ENCODE assay signal across 28 cellular contexts in the genomic region with DNA sequence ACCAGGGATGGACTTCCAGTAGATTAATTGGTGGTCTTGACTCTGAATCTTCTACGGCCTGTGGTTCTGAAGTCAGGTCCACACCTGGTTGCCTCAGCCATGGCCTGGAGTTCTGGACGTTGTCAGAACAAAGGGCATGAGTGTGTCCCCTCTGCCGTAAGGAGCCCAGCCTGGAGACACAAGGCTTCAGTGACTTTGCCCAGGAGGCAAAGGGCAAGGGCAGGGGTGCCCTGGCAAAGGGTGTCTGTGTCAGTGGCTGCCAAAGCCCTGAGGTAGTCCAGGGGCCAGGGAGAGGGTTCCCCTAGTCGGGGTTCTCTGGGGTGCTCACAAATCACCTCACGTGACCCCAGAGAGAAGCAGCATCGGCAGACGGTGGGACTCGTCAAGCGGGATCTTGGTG.
"Had no signal": no experiment of that assay in that cellular context is flagged by ENCODE, and none has a peak within 500 bp of the region (broad histone marks: within the 10 kb centered on the region; RNA-seq: fewer than 3 reads in every experiment).

No MANE protein-coding gene starts in this region.

- ATAC-seq: activated naive CD4-positive, alpha-beta T cell treated with anti-CD3 and anti-CD28 coated beads, Interleukin-2, amount 50 U/mL, for 72 hours; activated naive CD8-positive, alpha-beta T cell treated with anti-CD3 and anti-CD28 coated beads, Interleukin-2, amount 50 U/mL, for 24 hours; activated T-cell treated with anti-CD3 and anti-CD28 coated beads, Interleukin-2, amount 50 U/mL, for 4 hours; body of pancreas; Panc1; T-cell had no signal

- H3K4me2 ChIP-seq: KMS-11 had no signal

- H3K9me3 ChIP-seq: ascending aorta, body of pancreas had no signal

- H3K27ac ChIP-seq: ascending aorta, body of pancreas, KMS-11, SK-N-MC had no signal

- H3K36me3 Mint-ChIP-seq: activated naive CD4-positive, alpha-beta T cell treated with anti-CD3 and anti-CD28 coated beads, Interleukin-2, amount 50 U/mL, for 72 hours; T-cell had no signal

- H3K4me3 Mint-ChIP-seq: activated B cell treated with CpG ODN at 0.5 μM for 24 hours; activated CD4-positive, alpha-beta memory T cell treated with anti-CD3 and anti-CD28 coated beads, Interleukin-2, amount 10 ng/mL, durations not matched to agents 7 days and 5 days; activated naive CD8-positive, alpha-beta T cell treated with anti-CD3 and anti-CD28 coated beads, Interleukin-2, amount 50 U/mL, for 24 hours; activated T-cell treated with anti-CD3 and anti-CD28 coated beads, Interleukin-2, amount 50 U/mL, for 4 hours; T-cell had no signal

- H3K27me3 Mint-ChIP-seq: T-cell had no signal

- H3K27ac Mint-ChIP-seq: activated B cell treated with CpG ODN at 0.5 μM for 24 hours; activated CD4-positive, alpha-beta memory T cell treated with anti-CD3 and anti-CD28 coated beads, Interleukin-2, amount 10 ng/mL, durations not matched to agents 7 days and 5 days; activated naive CD4-positive, alpha-beta T cell treated with anti-CD3 and anti-CD28 coated beads, Interleukin-2, amount 50 U/mL, for 72 hours; activated naive CD8-positive, alpha-beta T cell treated with anti-CD3 and anti-CD28 coated beads, Interleukin-2, amount 50 U/mL, for 24 hours; T-cell had no signal

- DNase-seq: activated B cell treated with CpG ODN at 0.5 μM for 24 hours; activated CD4-positive, alpha-beta memory T cell treated with anti-CD3 and anti-CD28 coated beads, Interleukin-2, amount 10 ng/mL, durations not matched to agents 7 days and 5 days; activated CD4-positive, alpha-beta T cell treated with anti-CD3 and anti-CD28 coated beads, Interleukin-2, amount 50 U/mL, for 1 hour; activated effector memory CD4-positive, alpha-beta T cell treated with anti-CD3 and anti-CD28 coated beads, Interleukin-2, amount 50 U/mL, for 16 hours; activated naive CD4-positive, alpha-beta T cell treated with Interleukin-2 at 50 U/mL for 16 hours; activated naive CD8-positive, alpha-beta T cell treated with anti-CD3 and anti-CD28 coated beads, Interleukin-2, amount 50 U/mL, for 24 hours; activated T-cell treated with anti-CD3 and anti-CD28 coated beads, Interleukin-2, amount 50 U/mL, for 4 hours; amniotic stem cell; body of pancreas; central memory CD4-positive, alpha-beta T cell; MM.1S; NCI-H1105 treated with DMSO at 0.1 percent for 48 hours; NCI-H1436 treated with DMSO at 0.1 percent for 48 hours; NCI-H187; NCI-H2081; NCI-H510A treated with DMSO at 0.1 percent for 48 hours; NCI-H69; NK-92 treated with Interleukin-12 subunit alpha and Interleukin-12 subunit beta, amount 100 ng/mL, for 24 hours; OCI-M1; RPMI8226; T-cell; T-helper 2 cell; T1000 had no signal

- H3K27me3 ChIP-seq: ascending aorta, body of pancreas had no signal

- H3K36me3 ChIP-seq: ascending aorta had no signal

- H3K9me3 Mint-ChIP-seq: activated CD4-positive, alpha-beta memory T cell treated with anti-CD3 and anti-CD28 coated beads, Interleukin-2, amount 10 ng/mL, durations not matched to agents 7 days and 5 days; activated naive CD8-positive, alpha-beta T cell treated with anti-CD3 and anti-CD28 coated beads, Interleukin-2, amount 50 U/mL, for 24 hours; activated T-cell treated with anti-CD3 and anti-CD28 coated beads, Interleukin-2, amount 50 U/mL, for 4 hours had no signal

- H3K4me3 ChIP-seq: ascending aorta, body of pancreas, SK-N-MC had no signal

- H3K9ac ChIP-seq: KMS-11 had no signal

- H3K4me1 Mint-ChIP-seq: activated B cell treated with CpG ODN at 0.5 μM for 24 hours; activated CD4-positive, alpha-beta memory T cell treated with anti-CD3 and anti-CD28 coated beads, Interleukin-2, amount 10 ng/mL, durations not matched to agents 7 days and 5 days; activated naive CD8-positive, alpha-beta T cell treated with anti-CD3 and anti-CD28 coated beads, Interleukin-2, amount 50 U/mL, for 24 hours; T-cell had no signal

- H3K4me1 ChIP-seq: ascending aorta, body of pancreas had no signal
